Comparison of ENCODE assay signal across 1 cellular context in the genomic region with DNA sequence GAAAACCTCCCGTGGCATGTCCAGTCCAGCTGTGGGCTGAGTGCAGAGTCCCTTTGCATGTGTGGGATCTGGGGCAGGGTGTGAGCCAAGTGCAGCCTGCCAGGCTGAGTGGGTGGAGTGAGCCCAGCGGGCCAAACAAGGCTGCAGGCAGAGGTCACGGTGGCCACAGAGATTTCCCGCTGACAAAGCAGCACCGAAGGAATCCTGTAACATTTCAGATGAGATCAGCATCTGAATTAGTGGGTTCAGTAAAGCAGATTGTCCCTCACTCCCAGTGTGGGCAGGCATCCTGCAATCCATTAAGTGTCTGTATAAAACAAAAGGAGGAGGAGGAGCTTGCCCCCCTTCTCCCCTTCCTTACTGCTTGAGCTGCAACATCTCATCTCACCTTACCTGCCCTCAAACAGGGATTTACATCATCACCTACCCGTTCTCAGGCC.
TF ChIP-seq lines count a peak whose summit lies in the region.

No MANE protein-coding gene starts in this region.

TF ChIP-seq in GM23338, 12 proteins besides CTCF, POLR2A, EP300 and RAD21 (continued from another document):
- TF ChIP-seq, protein P1, sequence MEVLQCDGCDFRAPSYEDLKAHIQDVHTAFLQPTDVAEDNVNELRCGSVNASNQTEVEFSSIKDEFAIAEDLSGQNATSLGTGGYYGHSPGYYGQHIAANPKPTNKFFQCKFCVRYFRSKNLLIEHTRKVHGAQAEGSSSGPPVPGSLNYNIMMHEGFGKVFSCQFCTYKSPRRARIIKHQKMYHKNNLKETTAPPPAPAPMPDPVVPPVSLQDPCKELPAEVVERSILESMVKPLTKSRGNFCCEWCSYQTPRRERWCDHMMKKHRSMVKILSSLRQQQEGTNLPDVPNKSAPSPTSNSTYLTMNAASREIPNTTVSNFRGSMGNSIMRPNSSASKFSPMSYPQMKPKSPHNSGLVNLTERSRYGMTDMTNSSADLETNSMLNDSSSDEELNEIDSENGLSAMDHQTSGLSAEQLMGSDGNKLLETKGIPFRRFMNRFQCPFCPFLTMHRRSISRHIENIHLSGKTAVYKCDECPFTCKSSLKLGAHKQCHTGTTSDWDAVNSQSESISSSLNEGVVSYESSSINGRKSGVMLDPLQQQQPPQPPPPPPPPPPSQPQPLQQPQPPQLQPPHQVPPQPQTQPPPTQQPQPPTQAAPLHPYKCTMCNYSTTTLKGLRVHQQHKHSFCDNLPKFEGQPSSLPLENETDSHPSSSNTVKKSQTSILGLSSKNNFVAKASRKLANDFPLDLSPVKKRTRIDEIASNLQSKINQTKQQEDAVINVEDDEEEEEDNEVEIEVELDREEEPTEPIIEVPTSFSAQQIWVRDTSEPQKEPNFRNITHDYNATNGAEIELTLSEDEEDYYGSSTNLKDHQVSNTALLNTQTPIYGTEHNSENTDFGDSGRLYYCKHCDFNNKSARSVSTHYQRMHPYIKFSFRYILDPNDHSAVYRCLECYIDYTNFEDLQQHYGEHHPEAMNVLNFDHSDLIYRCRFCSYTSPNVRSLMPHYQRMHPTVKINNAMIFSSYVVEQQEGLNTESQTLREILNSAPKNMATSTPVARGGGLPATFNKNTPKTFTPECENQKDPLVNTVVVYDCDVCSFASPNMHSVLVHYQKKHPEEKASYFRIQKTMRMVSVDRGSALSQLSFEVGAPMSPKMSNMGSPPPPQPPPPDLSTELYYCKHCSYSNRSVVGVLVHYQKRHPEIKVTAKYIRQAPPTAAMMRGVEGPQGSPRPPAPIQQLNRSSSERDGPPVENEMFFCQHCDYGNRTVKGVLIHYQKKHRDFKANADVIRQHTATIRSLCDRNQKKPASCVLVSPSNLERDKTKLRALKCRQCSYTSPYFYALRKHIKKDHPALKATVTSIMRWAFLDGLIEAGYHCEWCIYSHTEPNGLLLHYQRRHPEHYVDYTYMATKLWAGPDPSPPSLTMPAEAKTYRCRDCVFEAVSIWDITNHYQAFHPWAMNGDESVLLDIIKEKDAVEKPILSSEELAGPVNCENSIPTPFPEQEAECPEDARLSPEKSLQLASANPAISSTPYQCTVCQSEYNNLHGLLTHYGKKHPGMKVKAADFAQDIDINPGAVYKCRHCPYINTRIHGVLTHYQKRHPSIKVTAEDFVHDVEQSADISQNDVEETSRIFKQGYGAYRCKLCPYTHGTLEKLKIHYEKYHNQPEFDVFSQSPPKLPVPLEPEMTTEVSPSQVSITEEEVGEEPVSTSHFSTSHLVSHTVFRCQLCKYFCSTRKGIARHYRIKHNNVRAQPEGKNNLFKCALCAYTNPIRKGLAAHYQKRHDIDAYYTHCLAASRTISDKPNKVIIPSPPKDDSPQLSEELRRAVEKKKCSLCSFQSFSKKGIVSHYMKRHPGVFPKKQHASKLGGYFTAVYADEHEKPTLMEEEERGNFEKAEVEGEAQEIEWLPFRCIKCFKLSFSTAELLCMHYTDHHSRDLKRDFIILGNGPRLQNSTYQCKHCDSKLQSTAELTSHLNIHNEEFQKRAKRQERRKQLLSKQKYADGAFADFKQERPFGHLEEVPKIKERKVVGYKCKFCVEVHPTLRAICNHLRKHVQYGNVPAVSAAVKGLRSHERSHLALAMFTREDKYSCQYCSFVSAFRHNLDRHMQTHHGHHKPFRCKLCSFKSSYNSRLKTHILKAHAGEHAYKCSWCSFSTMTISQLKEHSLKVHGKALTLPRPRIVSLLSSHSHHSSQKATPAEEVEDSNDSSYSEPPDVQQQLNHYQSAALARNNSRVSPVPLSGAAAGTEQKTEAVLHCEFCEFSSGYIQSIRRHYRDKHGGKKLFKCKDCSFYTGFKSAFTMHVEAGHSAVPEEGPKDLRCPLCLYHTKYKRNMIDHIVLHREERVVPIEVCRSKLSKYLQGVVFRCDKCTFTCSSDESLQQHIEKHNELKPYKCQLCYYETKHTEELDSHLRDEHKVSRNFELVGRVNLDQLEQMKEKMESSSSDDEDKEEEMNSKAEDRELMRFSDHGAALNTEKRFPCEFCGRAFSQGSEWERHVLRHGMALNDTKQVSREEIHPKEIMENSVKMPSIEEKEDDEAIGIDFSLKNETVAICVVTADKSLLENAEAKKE (CRISPR knock-in tag; IDR thresholded peaks at IDR 0.05), result peak; percentile 76
- TF ChIP-seq ZNF114 (CRISPR knock-in tag; IDR thresholded peaks at IDR 0.05), result no peak
- TF ChIP-seq NANOG (IDR thresholded peaks at IDR 0.05; ENCODE audit: borderline replicate concordance), result peak; percentile 82
- no peak for TF ChIP-seq ZNF331 (CRISPR knock-in tag; IDR thresholded peaks at IDR 0.05; ENCODE audit: low read depth)
